Comparison of ENCODE assay signal across 14 cellular contexts in genomic region chr1:83098791-83099190, GRCh38.
DNase-seq lines count a peak whose midpoint lies in the region; ATAC-seq and TF ChIP-seq lines count a peak whose summit lies in the region.
"Had no signal": no experiment of that assay in that cellular context is flagged by ENCODE, and none has a peak within 500 bp of the region (broad histone marks: within the 10 kb centered on the region; RNA-seq: fewer than 3 reads in every experiment).

No MANE protein-coding gene starts in this region.

- TF ChIP-seq CTCF in RWPE2 (IDR thresholded peaks at IDR 0.05; ENCODE audit: poor library complexity, severe bottlenecking) = no peak
- no peak for TF ChIP-seq CTCF in foreskin keratinocyte (conservative IDR thresholded peaks at IDR 0.05)

- H3K27ac ChIP-seq in RWPE2 (ENCODE audit: poor library complexity, severe bottlenecking) = peak overlapping the region; percentile 13
- H3K27ac ChIP-seq in foreskin keratinocyte = no peak overlapping the region
- H3K27ac ChIP-seq: GM23248 had no signal

- H3K4me3 ChIP-seq in RWPE2 (ENCODE audit: severe bottlenecking) = no peak overlapping the region
- H3K4me3 ChIP-seq: GM12878, GM23248 had no signal

- H3K36me3 ChIP-seq in RWPE2 (ENCODE audit: low read depth) = no peaks in the 10 kb centered on the region

- ATAC-seq in RWPE2 (ENCODE audit: low read depth) = peak; percentile 70
- peak; percentile 48 for ATAC-seq in foreskin keratinocyte
- ATAC-seq in HG02759 (IDR thresholded peaks at IDR 0.05; ENCODE audit: unreplicated experiment) = no peak
- no peak for ATAC-seq in GM18873 (IDR thresholded peaks at IDR 0.05; ENCODE audit: low FRiP score, unreplicated experiment)
- ATAC-seq in activated CD4-positive, CD25-positive, alpha-beta regulatory T cell treated with anti-CD3 and anti-CD28 coated beads, Interleukin-2, amount 50 U/mL, for 24 hours = no peak
- ATAC-seq: GM12878, HCT116, HepG2 had no signal

- peak; percentile 4 for DNase-seq in HT1080 (ENCODE audit: low read depth)
- no peak for DNase-seq in RWPE2 (ENCODE audit: low spot score)
- DNase-seq in foreskin keratinocyte = peak in 1 of 2 donors; percentile 39
- no peak for DNase-seq in Kasumi-1 (lab: John Stamatoyannopoulos, UW)
- DNase-seq: C1 segment of cervical spinal cord; CD4-positive, alpha-beta T cell; DMS79; GM23248 had no signal

- H3K4me1 ChIP-seq in RWPE2 (ENCODE audit: insufficient read depth, poor library complexity, severe bottlenecking) (peaks cover 4% of the 10 kb centered on the region), foreskin keratinocyte (peaks cover 9% of the 10 kb centered on the region)

- H3K27me3 ChIP-seq in RWPE2 (ENCODE audit: insufficient read depth, poor library complexity, severe bottlenecking) = no peaks in the 10 kb centered on the region
- H3K27me3 ChIP-seq in foreskin keratinocyte = no peaks in the 10 kb centered on the region

- no peaks in the 10 kb centered on the region for H3K9me3 ChIP-seq in RWPE2 (ENCODE audit: severe bottlenecking)

Comparison
In these comparisons a context has a peak if more than half of its experiments do, and no peak if none do; other contexts are left out.
1. ATAC-seq: peak in RWPE2 (single experiment) and foreskin keratinocyte (single experiment); none in HG02759 (single experiment), GM18873 (single experiment) and activated CD4-positive, CD25-positive, alpha-beta regulatory T cell treated with anti-CD3 and anti-CD28 coated beads, Interleukin-2, amount 50 U/mL, for 24 hours (0 of 2).